ENCODE assay signal across 31 cellular contexts in genomic region chr2:46810195-46810594, GRCh38.
"Had no signal": no experiment of that assay in that cellular context is flagged by ENCODE, and none has a peak within 500 bp of the region (broad histone marks: within the 10 kb centered on the region; RNA-seq: fewer than 3 reads in every experiment).

No MANE protein-coding gene starts in this region.

- H3K36me3 Mint-ChIP-seq: activated naive CD8-positive, alpha-beta T cell treated with anti-CD3 and anti-CD28 coated beads for 36 hours had no signal

- H3K27ac Mint-ChIP-seq: activated CD4-positive, alpha-beta T cell treated with anti-CD3 and anti-CD28 coated beads, Interleukin-2, amount 10 ng/mL, durations not matched to agents 24 days and 14 days; activated CD8-positive, alpha-beta T cell treated with anti-CD3 and anti-CD28 coated beads for 36 hours; activated naive CD8-positive, alpha-beta T cell treated with anti-CD3 and anti-CD28 coated beads for 36 hours; activated T-cell treated with anti-CD3 and anti-CD28 coated beads, Interleukin-2, amount 50 U/mL, for 72 hours; activated T-helper 17 cell treated with anti-CD3 and anti-CD28 coated beads, Interleukin-2, amount 50 U/mL, for 72 hours had no signal

- H3K9me3 ChIP-seq: MG63, Peyer's patch had no signal

- H3K27me3 ChIP-seq: brain microvascular endothelial cell, MG63, Peyer's patch had no signal

- H3K4me1 Mint-ChIP-seq: activated CD4-positive, alpha-beta T cell treated with anti-CD3 and anti-CD28 coated beads, Interleukin-2, amount 10 ng/mL, durations not matched to agents 24 days and 14 days; activated T-helper 17 cell treated with anti-CD3 and anti-CD28 coated beads, Interleukin-2, amount 50 U/mL, for 72 hours; central memory CD8-positive, alpha-beta T cell had no signal

- H3K27ac ChIP-seq: brain microvascular endothelial cell, Peyer's patch had no signal

- H3K4me3 ChIP-seq: MG63, Peyer's patch had no signal

- ATAC-seq: activated CD8-positive, alpha-beta T cell treated with anti-CD3 and anti-CD28 coated beads for 36 hours; activated T-cell treated with anti-CD3 and anti-CD28 coated beads, Interleukin-2, amount 50 U/mL, for 72 hours; activated T-helper 17 cell treated with anti-CD3 and anti-CD28 coated beads, Interleukin-2, amount 50 U/mL, for 72 hours; PC-3; Right ventricle myocardium inferior had no signal

- H3K36me3 ChIP-seq: brain microvascular endothelial cell, MG63, Peyer's patch had no signal

- H3K9me3 Mint-ChIP-seq: activated CD4-positive, alpha-beta T cell treated with anti-CD3 and anti-CD28 coated beads, Interleukin-2, amount 10 ng/mL, durations not matched to agents 24 days and 14 days; activated T-helper 17 cell treated with anti-CD3 and anti-CD28 coated beads, Interleukin-2, amount 50 U/mL, for 72 hours; central memory CD8-positive, alpha-beta T cell had no signal

- DNase-seq: activated CD4-positive, alpha-beta T cell treated with anti-CD3 and anti-CD28 coated beads, Interleukin-2, amount 10 ng/mL, durations not matched to agents 24 days and 14 days; activated CD4-positive, alpha-beta T cell treated with anti-CD3 and anti-CD28 coated beads, Interleukin-2, amount 50 U/mL, for 4 hours; activated CD8-positive, alpha-beta T cell treated with anti-CD3 and anti-CD28 coated beads for 36 hours; activated effector memory CD4-positive, alpha-beta T cell treated with anti-CD3 and anti-CD28 coated beads, Interleukin-2, amount 50 U/mL, for 16 hours; activated naive CD4-positive, alpha-beta T cell; activated naive CD4-positive, alpha-beta T cell treated with anti-CD3 and anti-CD28 coated beads, Interleukin-2, amount 50 U/mL, for 16 hours; activated naive CD8-positive, alpha-beta T cell treated with anti-CD3 and anti-CD28 coated beads for 36 hours; activated T-cell treated with anti-CD3 and anti-CD28 coated beads, Interleukin-2, amount 50 U/mL, for 1 hour; activated T-cell treated with anti-CD3 and anti-CD28 coated beads, Interleukin-2, amount 50 U/mL, for 72 hours; amniotic stem cell; aorta; brain microvascular endothelial cell; Kasumi-1; KBM-7; MG63; NCI-H1048; NCI-H1105 treated with DMSO at 0.1 percent for 48 hours; NCI-H1436; NCI-H1694; NCI-H1930; NCI-H2081 treated with DMSO at 0.1 percent for 48 hours; NCI-H345; NCI-H524 treated with DMSO at 0.1 percent for 48 hours; PC-3; Peyer's patch; RPMI8226; SIG-M5; T1000 had no signal

- H3K4me3 Mint-ChIP-seq: activated CD4-positive, alpha-beta T cell treated with anti-CD3 and anti-CD28 coated beads, Interleukin-2, amount 10 ng/mL, durations not matched to agents 24 days and 14 days; activated CD8-positive, alpha-beta T cell treated with anti-CD3 and anti-CD28 coated beads for 36 hours; activated naive CD8-positive, alpha-beta T cell treated with anti-CD3 and anti-CD28 coated beads for 36 hours; activated T-cell treated with anti-CD3 and anti-CD28 coated beads, Interleukin-2, amount 50 U/mL, for 72 hours; activated T-helper 17 cell treated with anti-CD3 and anti-CD28 coated beads, Interleukin-2, amount 50 U/mL, for 72 hours; central memory CD8-positive, alpha-beta T cell had no signal
